8 cellular contexts compared by ENCODE assay signal in genomic region chr1:228213917-228214808, GRCh38. TPM values are rescaled to one million over a fixed set of nuclear protein-coding genes. Genes with fewer than 3 reads are reported as not detected.
DNase-seq lines count a peak whose midpoint lies in the region; ATAC-seq and TF ChIP-seq lines count a peak whose summit lies in the region.

No MANE protein-coding gene starts in this region.

- H3K9me3 ChIP-seq in mesodermal cell (ENCODE audit: control insufficient read depth, low read length), result no peaks in the 10 kb centered on the region

- H3K27ac ChIP-seq in 22Rv1 (peak overlapping the region; percentile 94), mesodermal cell (ENCODE audit: low read depth, low read length, severe bottlenecking) (no peak overlapping the region)

- H3K27me3 Mint-ChIP-seq in central memory CD8-positive, alpha-beta T cell, result no peaks in the 10 kb centered on the region

- peak overlapping the region; percentile 33 for H3K4me3 ChIP-seq in HFF-Myc (replicated peaks; ENCODE audit: low read depth, low read length)
- peak overlapping the region; percentile 61 for H3K4me3 ChIP-seq in mesodermal cell (ENCODE audit: extremely low read depth, insufficient read depth, low read length, poor library complexity, severe bottlenecking)

- peaks cover 28% of the 10 kb centered on the region for H3K36me3 ChIP-seq in mesodermal cell (ENCODE audit: control insufficient read depth, insufficient read depth, low read length)

- no peaks in the 10 kb centered on the region for H3K9me3 Mint-ChIP-seq in central memory CD8-positive, alpha-beta T cell

- ATAC-seq in central memory CD8-positive, alpha-beta T cell (replicated peaks; ENCODE audit: extremely low read depth, poor library complexity, severe bottlenecking), result no peak
- ATAC-seq in HG03175 (IDR thresholded peaks at IDR 0.05; ENCODE audit: unreplicated experiment), result no peak
- ATAC-seq in HG02571 (IDR thresholded peaks at IDR 0.05; ENCODE audit: unreplicated experiment), result no peak

- 32 to 33% methylated on average over 33 to 44 of the region's 48 CpGs for WGBS in mesodermal cell (ENCODE audit: insufficient coverage in 2 of 2), 2 experiments

- peak overlapping the region; percentile 80 for H3K4me3 Mint-ChIP-seq in central memory CD8-positive, alpha-beta T cell

- H3K27ac Mint-ChIP-seq in central memory CD8-positive, alpha-beta T cell (ENCODE audit: low read depth), result no peak overlapping the region

- TF ChIP-seq CTCF in 22Rv1 (IDR thresholded peaks at IDR 0.05) (no peak), HFF-Myc (IDR thresholded peaks at IDR 0.05; ENCODE audit: low read depth, low read length, missing control alignments) (no peak)

- DNase-seq in HFF-Myc (ENCODE audit: extremely low read depth, low read depth), result no peak
- DNase-seq in central memory CD8-positive, alpha-beta T cell (ENCODE audit: low spot score in 2 of 2), result no peak
- no peak for DNase-seq in NOMO-1 treated with DMSO at 0.1 percent for 48 hours (lab: John Stamatoyannopoulos, UW; ENCODE audit: unreplicated experiment)
- DNase-seq in activated effector memory CD4-positive, alpha-beta T cell treated with Interleukin-2 at 50 U/mL for 16 hours, result no peak

- H3K4me1 ChIP-seq in mesodermal cell (ENCODE audit: control insufficient read depth, insufficient read depth, low read length, poor library complexity, severe bottlenecking), result no peaks in the 10 kb centered on the region

- H3K4me1 Mint-ChIP-seq in central memory CD8-positive, alpha-beta T cell, result no peaks in the 10 kb centered on the region

- peaks cover 4% of the 10 kb centered on the region for H3K36me3 Mint-ChIP-seq in central memory CD8-positive, alpha-beta T cell (ENCODE audit: insufficient read depth)

RNA-seq across cellular contexts. Expression of gene OBSCN, which starts 6.3 kb away (rescaled TPM):
- 18.7 TPM for polyA plus RNA-seq in mesodermal cell (2013, experiment 1 of 2)
- polyA plus RNA-seq in mesodermal cell (2013, experiment 2 of 2), result 10.3 TPM

RNA-seq across cellular contexts. Expression of gene IBA57, which starts 48.6 kb away (rescaled TPM):
- polyA plus RNA-seq in mesodermal cell (2013, experiment 1 of 2), result 1.5 TPM
- polyA plus RNA-seq in mesodermal cell (2013, experiment 2 of 2), result 1.7 TPM
